In genomic region chr6:31822038-31822821, GRCh38 we compare ENCODE assay signal across 8 cellular contexts. TPM values are rescaled to one million over a fixed set of nuclear protein-coding genes. Genes with fewer than 3 reads are reported as not detected.
A peak's percentile ranks its signal among the peaks of the same experiment; 100 is the strongest.
DNase-seq lines count a peak whose midpoint lies in the region; ATAC-seq, FAIRE-seq and TF ChIP-seq lines count a peak whose summit lies in the region.

No MANE protein-coding gene starts in this region.

- DNase-seq in CD4-positive, CD25-positive, alpha-beta regulatory T cell: peak; percentile 61 to 76 (median 72)
- peak; percentile 85 for DNase-seq in NCI-H510A treated with DMSO at 0.1 percent for 48 hours (lab: John Stamatoyannopoulos, UW)
- DNase-seq in activated CD4-positive, alpha-beta memory T cell treated with anti-CD3 and anti-CD28 coated beads, Interleukin-2, amount 10 ng/mL, durations not matched to agents 7 days and 5 days: peak; percentile 65
- DNase-seq in H1 (ENCODE audit: low read depth in 1 of 2, low spot score in 2 of 2): peak in 1 of 2 experiments; percentile 74
- peak; percentile 97 for DNase-seq in medulla oblongata (ENCODE audit: extremely low spot score)
- peak; percentile 39 to 42 for DNase-seq in stimulated activated CD8-positive, alpha-beta memory T cell treated with anti-CD3 and anti-CD28 coated beads, Interleukin-2, amount 100 ng/mL, for 1 hour (ENCODE audit: low read depth in 2 of 2)

- no peaks in the 10 kb centered on the region for H3K27me3 ChIP-seq in CD4-positive, CD25-positive, alpha-beta regulatory T cell (ENCODE audit: control insufficient read depth, insufficient read depth, low read length)
- no peaks in the 10 kb centered on the region; a peak in 1 of 7 replicates for H3K27me3 ChIP-seq in H1 (replicated peaks in 1 of 4; ENCODE audit: control insufficient read depth in 3 of 4, extremely low read depth in 1 of 4, insufficient read depth in 3 of 4, low read length in 3 of 4)

- H3K79me1 ChIP-seq in H1 (ENCODE audit: low read depth, low read length): peaks cover 2% of the 10 kb centered on the region; the same call in 1 of the 2 replicates

- no peaks in the 10 kb centered on the region for H3K27me3 Mint-ChIP-seq in CD4-positive, CD25-positive, alpha-beta regulatory T cell
- no peaks in the 10 kb centered on the region for H3K27me3 Mint-ChIP-seq in activated CD4-positive, alpha-beta memory T cell treated with anti-CD3 and anti-CD28 coated beads, Interleukin-2, amount 10 ng/mL, durations not matched to agents 7 days and 5 days

- POLR2A ChIA-PET in activated CD4-positive, alpha-beta memory T cell treated with anti-CD3 and anti-CD28 coated beads, Interleukin-2, amount 10 ng/mL, durations not matched to agents 7 days and 5 days (lab: Charles Lee): interaction anchor here (0.7 to 6.4 kb wide), 12 partner anchors 8 to 1150 kb away, joined by 3 to 95 read pairs (median 4); partner anchors contain the start of genes ABHD16A, CLIC1, CSNK2B and GPANK1
- POLR2A ChIA-PET in H1 (lab: Charles Lee; ENCODE audit: partially characterized antibody): interaction anchor here (0.6 to 10.9 kb wide), 23 partner anchors 8 to 380 kb away, joined by 3 to 136 read pairs (median 5); partner anchors contain the start of genes BAG6, DDX39B, EHMT2 and GPANK1

- TF ChIP-seq CTCF in H1 (IDR thresholded peaks at IDR 0.05; ENCODE audit: control extremely low read depth in 1 of 3, insufficient read depth in 1 of 3, low read depth in 1 of 3, low read length in 3 of 3): no peak

- peak overlapping the region; percentile 94 to 98 (median 98) for H3K4me3 Mint-ChIP-seq in CD4-positive, CD25-positive, alpha-beta regulatory T cell
- peak overlapping the region; percentile 92 for H3K4me3 Mint-ChIP-seq in activated CD4-positive, alpha-beta memory T cell treated with anti-CD3 and anti-CD28 coated beads, Interleukin-2, amount 10 ng/mL, durations not matched to agents 7 days and 5 days

- peaks cover 8% of the 10 kb centered on the region for H3K36me3 Mint-ChIP-seq in CD4-positive, CD25-positive, alpha-beta regulatory T cell
- peaks cover 20% of the 10 kb centered on the region for H3K36me3 Mint-ChIP-seq in activated CD4-positive, alpha-beta memory T cell treated with anti-CD3 and anti-CD28 coated beads, Interleukin-2, amount 10 ng/mL, durations not matched to agents 7 days and 5 days (ENCODE audit: low read depth)

- H2BK5ac ChIP-seq in H1 (ENCODE audit: low read depth, low read length): peak overlapping the region; percentile 90

- H3K9me3 Mint-ChIP-seq in CD4-positive, CD25-positive, alpha-beta regulatory T cell: no peaks in the 10 kb centered on the region
- no peaks in the 10 kb centered on the region for H3K9me3 Mint-ChIP-seq in activated CD4-positive, alpha-beta memory T cell treated with anti-CD3 and anti-CD28 coated beads, Interleukin-2, amount 10 ng/mL, durations not matched to agents 7 days and 5 days

- peak; percentile 18 to 31 for ATAC-seq in CD4-positive, CD25-positive, alpha-beta regulatory T cell (ENCODE audit: low read depth in 2 of 2)
- ATAC-seq in GM21576 (IDR thresholded peaks at IDR 0.05; ENCODE audit: unreplicated experiment): peak; percentile 40
- no peak for ATAC-seq in GM19463 (IDR thresholded peaks at IDR 0.05; ENCODE audit: unreplicated experiment)

- CTCF ChIA-PET in activated CD4-positive, alpha-beta memory T cell treated with anti-CD3 and anti-CD28 coated beads, Interleukin-2, amount 10 ng/mL, durations not matched to agents 7 days and 5 days (lab: Charles Lee): interaction anchor here (0.6 to 2.6 kb wide), 5 partner anchors 15 to 92 kb away, joined by 3 to 9 read pairs (median 3); partner anchors contain the start of gene LSM2
- CTCF ChIA-PET in H1 (lab: Charles Lee; ENCODE audit: partially characterized antibody): interaction anchor here (0.6 to 3.4 kb wide), 8 partner anchors 8 to 225 kb away, joined by 3 to 13 read pairs (median 5); partner anchors contain the start of genes C6orf47, LSM2 and VARS1

- peaks cover 16 to 68% (median 39%) of the 10 kb centered on the region in 4 donors for H3K4me1 Mint-ChIP-seq in CD4-positive, CD25-positive, alpha-beta regulatory T cell
- peaks cover 67% of the 10 kb centered on the region for H3K4me1 Mint-ChIP-seq in activated CD4-positive, alpha-beta memory T cell treated with anti-CD3 and anti-CD28 coated beads, Interleukin-2, amount 10 ng/mL, durations not matched to agents 7 days and 5 days

- no peaks in the 10 kb centered on the region for H3K9me3 ChIP-seq in CD4-positive, CD25-positive, alpha-beta regulatory T cell (ENCODE audit: control insufficient read depth in 2 of 2, low read length in 2 of 2)
- H3K9me3 ChIP-seq in H1 (ENCODE audit: insufficient read depth in 2 of 2, low read depth in 1 of 2, low read length in 1 of 2): no peaks in the 10 kb centered on the region

- peak overlapping the region; percentile 65 for H3K56ac ChIP-seq in H1 (replicated peaks; ENCODE audit: insufficient read length, low read depth, low read length)

- H3K9ac ChIP-seq in H1 (replicated peaks in 1 of 4; ENCODE audit: extremely low read depth in 1 of 4, low read depth in 3 of 4, low read length in 3 of 4): peak overlapping the region in 3 of 4 experiments; percentile 69 to 83 (median 70); a peak in 6 of 7 replicates

- H3K4me1 ChIP-seq in CD4-positive, CD25-positive, alpha-beta regulatory T cell (ENCODE audit: control insufficient read depth, insufficient read depth, low read length, poor library complexity, severe bottlenecking): peaks cover 58% of the 10 kb centered on the region
- H3K4me1 ChIP-seq in H1 (replicated peaks in 1 of 4; ENCODE audit: control insufficient read depth in 3 of 4, insufficient read depth in 4 of 4, low read length in 3 of 4): peaks cover 5 to 16% (median 9%) of the 10 kb centered on the region in 4 experiments; a peak in 6 of 7 replicates

- no peak for TF ChIP-seq RAD21 in H1 (IDR thresholded peaks at IDR 0.05 in 1 of 2, conservative IDR thresholded peaks at IDR 0.05 in 1 of 2; ENCODE audit: low read depth in 2 of 2, low read length in 2 of 2)

- no peak overlapping the region for H3K23ac ChIP-seq in H1 (ENCODE audit: insufficient read length)

- H4K8ac ChIP-seq in H1 (ENCODE audit: extremely low read depth, insufficient read depth, low read length): no peak overlapping the region; the same call in 1 of the 2 replicates

- peak overlapping the region; percentile 80 for H3K4me2 ChIP-seq in H1 (ENCODE audit: insufficient read depth in 1 of 2, low read depth in 2 of 2, low read length in 2 of 2)

- H3K36me3 ChIP-seq in CD4-positive, CD25-positive, alpha-beta regulatory T cell (ENCODE audit: control insufficient read depth, insufficient read depth, low read length): no peaks in the 10 kb centered on the region
- no peaks in the 10 kb centered on the region for H3K36me3 ChIP-seq in H1 (ENCODE audit: control insufficient read depth in 2 of 4, insufficient read depth in 4 of 4, low read length in 3 of 4)

- H3K27ac Mint-ChIP-seq in CD4-positive, CD25-positive, alpha-beta regulatory T cell: peak overlapping the region; percentile 91 to 100 (median 98)
- peak overlapping the region; percentile 94 for H3K27ac Mint-ChIP-seq in activated CD4-positive, alpha-beta memory T cell treated with anti-CD3 and anti-CD28 coated beads, Interleukin-2, amount 10 ng/mL, durations not matched to agents 7 days and 5 days

- no peak overlapping the region for H2BK20ac ChIP-seq in H1 (ENCODE audit: low read length)

- FAIRE-seq in H1 (lab: Jason Lieb, UNC): no peak

- no peak for TF ChIP-seq POLR2A in H1 (IDR thresholded peaks at IDR 0.05; ENCODE audit: control extremely low read depth in 1 of 2, low read depth in 2 of 2, low read length in 2 of 2)

- H4K5ac ChIP-seq in H1 (ENCODE audit: insufficient read length, low read depth, low read length): peak overlapping the region; percentile 10

- H3K14ac ChIP-seq in H1 (ENCODE audit: insufficient read length): no peak overlapping the region

- no peaks in the 10 kb centered on the region for H4K20me1 ChIP-seq in H1 (replicated peaks in 1 of 2; ENCODE audit: control insufficient read depth in 1 of 2, insufficient read depth in 2 of 2, low read length in 2 of 2)

- no peak for TF ChIP-seq EP300 in H1 (IDR thresholded peaks at IDR 0.05; ENCODE audit: borderline replicate concordance in 1 of 2, low read depth in 2 of 2, low read length in 2 of 2)

- WGBS in H1 (ENCODE audit: extremely low coverage in 1 of 2, insufficient coverage in 1 of 2, insufficient read length in 1 of 2, insufficient replicate concordance in 2 of 2, low coverage in 1 of 2, low lambda C conversion rate in 2 of 2, missing lambda C conversion rate in 1 of 2), 2 experiments: 10% methylated on average over 15 of the region's 25 CpGs; no CpG with 5 or more reads in 1 of the 2 experiments

- 0 out of 2 replicates have a peak overlapping the region, but pooled peaks have one; percentile 9 for H2BK15ac ChIP-seq in H1 (ENCODE audit: low read length)

- H3K4me3 ChIP-seq in CD4-positive, CD25-positive, alpha-beta regulatory T cell (ENCODE audit: low read depth, low read length): peak overlapping the region; percentile 92
- H3K4me3 ChIP-seq in H1 (ENCODE audit: extremely low read depth in 1 of 4, insufficient read depth in 2 of 4, low read depth in 3 of 4, low read length in 4 of 4): peak overlapping the region; percentile 66 to 87 (median 78)

- no peak overlapping the region for H2BK120ac ChIP-seq in H1 (replicated peaks; ENCODE audit: low read depth, low read length)

- 0 out of 2 replicates have a peak overlapping the region, but pooled peaks have one; percentile 48 for H2AK5ac ChIP-seq in H1 (ENCODE audit: low read depth, low read length)

- H3K79me2 ChIP-seq in H1 (ENCODE audit: control insufficient read depth in 1 of 2, insufficient read depth in 2 of 2, low read length in 2 of 2): peaks cover 0 to 5% of the 10 kb centered on the region in 2 experiments; a peak in 1 of 4 replicates

- peak overlapping the region; percentile 76; the same call in 1 of the 2 replicates for H3K18ac ChIP-seq in H1 (ENCODE audit: extremely low read depth, low read length)

- H2AFZ ChIP-seq in H1 (ENCODE audit: low read length): no peak overlapping the region

- H3K27ac ChIP-seq in CD4-positive, CD25-positive, alpha-beta regulatory T cell (ENCODE audit: insufficient read depth, low read length, poor library complexity, severe bottlenecking): peak overlapping the region; percentile 87
- H3K27ac ChIP-seq in H1 (ENCODE audit: low read depth, low read length): peak overlapping the region; percentile 52; the same call in 1 of the 2 replicates

- H3K4ac ChIP-seq in H1 (replicated peaks; ENCODE audit: insufficient read length, low read depth, low read length): no peak overlapping the region

- H2BK12ac ChIP-seq in H1 (ENCODE audit: low read depth, low read length): 0 out of 2 replicates have a peak overlapping the region, but pooled peaks have one; percentile 68

- H4K91ac ChIP-seq in H1 (replicated peaks; ENCODE audit: insufficient read length, low read length): peak overlapping the region; percentile 36

- peaks cover 13% of the 10 kb centered on the region for H3K23me2 ChIP-seq in H1 (ENCODE audit: low read depth, low read length)

RNA-seq across cellular contexts. Expression of gene HSPA1B, which starts 5.3 kb away (rescaled TPM):
- total RNA-seq in CD4-positive, CD25-positive, alpha-beta regulatory T cell: 27.3 TPM
- polyA plus RNA-seq in CD4-positive, CD25-positive, alpha-beta regulatory T cell: 1 to 10 TPM; 2.3 to 6.8 (median 3.0) TPM
- 10 to 100 TPM; 60.6 to 62.6 TPM for total RNA-seq in activated CD4-positive, alpha-beta memory T cell treated with anti-CD3 and anti-CD28 coated beads, Interleukin-2, amount 10 ng/mL, durations not matched to agents 7 days and 5 days
- 76.6 and 89.3 TPM in 2 replicates for total RNA-seq in H1 (2021; fragmentation: NEBNext Ultra II Directional; extraction: Animal tissue kit (Norgen Biotek cat#: 25700))
- polyA plus RNA-seq in H1 (2011; rRNA removed): 36.6 and 43.8 TPM in 2 replicates
- 31.0 TPM for polyA plus RNA-seq in H1 (2011; cell fraction: cytosol; rRNA removed)
- polyA plus RNA-seq in H1 (2011; cell fraction: nucleus; rRNA removed): 42.2 TPM
- polyA plus RNA-seq in H1 (2012, experiment 1 of 2): 40.2 to 63.9 TPM (median 60.4 TPM) in 4 replicates
- 32.5 TPM for polyA plus RNA-seq in H1 (2012, experiment 2 of 2)
- polyA plus RNA-seq in H1 (2013, experiment 1 of 2): 25.6 TPM
- 26.3 TPM for polyA plus RNA-seq in H1 (2013, experiment 2 of 2)
- polyA minus RNA-seq in H1 (2011; rRNA and poly(A)+ RNA removed): 29.4 and 32.4 TPM in 2 replicates
- 39.6 TPM for polyA minus RNA-seq in H1 (2011; cell fraction: cytosol; rRNA and poly(A)+ RNA removed)
- polyA minus RNA-seq in H1 (2011; cell fraction: nucleus; rRNA and poly(A)+ RNA removed): 47.0 TPM

RNA-seq across cellular contexts. Expression of gene HSPA1A, which starts 6.9 kb away (rescaled TPM):
- total RNA-seq in CD4-positive, CD25-positive, alpha-beta regulatory T cell: 30.6 TPM
- polyA plus RNA-seq in CD4-positive, CD25-positive, alpha-beta regulatory T cell: 10 to 100 TPM; 65.7 to 93.0 (median 80.5) TPM
- total RNA-seq in activated CD4-positive, alpha-beta memory T cell treated with anti-CD3 and anti-CD28 coated beads, Interleukin-2, amount 10 ng/mL, durations not matched to agents 7 days and 5 days: 100 to 1,000 TPM; 147 to 151 TPM
- total RNA-seq in H1 (2021; fragmentation: NEBNext Ultra II Directional; extraction: Animal tissue kit (Norgen Biotek cat#: 25700)): 54.0 and 59.9 TPM in 2 replicates
- polyA plus RNA-seq in H1 (2011; rRNA removed): 40.7 and 50.2 TPM in 2 replicates
- polyA plus RNA-seq in H1 (2011; cell fraction: cytosol; rRNA removed): 41.3 TPM
- 38.2 TPM for polyA plus RNA-seq in H1 (2011; cell fraction: nucleus; rRNA removed)
- 38.3 to 62.3 TPM (median 51.4 TPM) in 4 replicates for polyA plus RNA-seq in H1 (2012, experiment 1 of 2)
- polyA plus RNA-seq in H1 (2012, experiment 2 of 2): 29.0 TPM
- polyA plus RNA-seq in H1 (2013, experiment 1 of 2): 30.4 TPM
- 32.2 TPM for polyA plus RNA-seq in H1 (2013, experiment 2 of 2)
- 16.5 and 20.9 TPM in 2 replicates for polyA minus RNA-seq in H1 (2011; rRNA and poly(A)+ RNA removed)
- polyA minus RNA-seq in H1 (2011; cell fraction: cytosol; rRNA and poly(A)+ RNA removed): 28.2 TPM
- 46.1 TPM for polyA minus RNA-seq in H1 (2011; cell fraction: nucleus; rRNA and poly(A)+ RNA removed)

RNA-seq across cellular contexts. Expression of gene HSPA1L, which starts 7.1 kb away (rescaled TPM):
- 5.5 TPM for total RNA-seq in CD4-positive, CD25-positive, alpha-beta regulatory T cell
- 1 to 10 TPM; 2.2 to 4.2 (median 3.5) TPM for polyA plus RNA-seq in CD4-positive, CD25-positive, alpha-beta regulatory T cell
- 1 to 10 TPM; 2.8 to 3.0 TPM for total RNA-seq in activated CD4-positive, alpha-beta memory T cell treated with anti-CD3 and anti-CD28 coated beads, Interleukin-2, amount 10 ng/mL, durations not matched to agents 7 days and 5 days
- total RNA-seq in H1 (2021; fragmentation: NEBNext Ultra II Directional; extraction: Animal tissue kit (Norgen Biotek cat#: 25700)): 1.6 and 1.9 TPM in 2 replicates
- polyA plus RNA-seq in H1 (2011; rRNA removed): 0.78 and 1.00 TPM in 2 replicates
- polyA plus RNA-seq in H1 (2011; cell fraction: cytosol; rRNA removed): 0.81 TPM
- polyA plus RNA-seq in H1 (2011; cell fraction: nucleus; rRNA removed): 0.88 TPM
- polyA plus RNA-seq in H1 (2012, experiment 1 of 2): 1.3 to 1.9 TPM (median 1.7 TPM) in 4 replicates
- polyA plus RNA-seq in H1 (2012, experiment 2 of 2): 0.46 TPM
- polyA plus RNA-seq in H1 (2013, experiment 1 of 2): 0.77 TPM
- 0.85 TPM for polyA plus RNA-seq in H1 (2013, experiment 2 of 2)
- 0.85 and 0.88 TPM in 2 replicates for polyA minus RNA-seq in H1 (2011; rRNA and poly(A)+ RNA removed)
- polyA minus RNA-seq in H1 (2011; cell fraction: cytosol; rRNA and poly(A)+ RNA removed): 0.88 TPM
- 0.90 TPM for polyA minus RNA-seq in H1 (2011; cell fraction: nucleus; rRNA and poly(A)+ RNA removed)

RNA-seq across cellular contexts. Expression of gene LSM2, which starts 15.5 kb away (rescaled TPM):
- 29.3 TPM for total RNA-seq in CD4-positive, CD25-positive, alpha-beta regulatory T cell
- polyA plus RNA-seq in CD4-positive, CD25-positive, alpha-beta regulatory T cell: 100 to 1,000 TPM in 1 of 4 donors, 10 to 100 TPM in 3; 80.0 to 122 (median 87.5) TPM
- 100 to 1,000 TPM; 100 to 108 TPM for total RNA-seq in activated CD4-positive, alpha-beta memory T cell treated with anti-CD3 and anti-CD28 coated beads, Interleukin-2, amount 10 ng/mL, durations not matched to agents 7 days and 5 days
- 127 and 132 TPM in 2 replicates for total RNA-seq in H1 (2021; fragmentation: NEBNext Ultra II Directional; extraction: Animal tissue kit (Norgen Biotek cat#: 25700))
- polyA plus RNA-seq in H1 (2011; rRNA removed): 168 and 173 TPM in 2 replicates
- 120 TPM for polyA plus RNA-seq in H1 (2011; cell fraction: cytosol; rRNA removed)
- polyA plus RNA-seq in H1 (2011; cell fraction: nucleus; rRNA removed): 113 TPM
- polyA plus RNA-seq in H1 (2012, experiment 1 of 2): 145 to 181 TPM (median 164 TPM) in 4 replicates
- polyA plus RNA-seq in H1 (2012, experiment 2 of 2): 295 TPM
- 152 TPM for polyA plus RNA-seq in H1 (2013, experiment 1 of 2)
- polyA plus RNA-seq in H1 (2013, experiment 2 of 2): 160 TPM
- polyA minus RNA-seq in H1 (2011; rRNA and poly(A)+ RNA removed): 71.6 and 92.1 TPM in 2 replicates
- polyA minus RNA-seq in H1 (2011; cell fraction: cytosol; rRNA and poly(A)+ RNA removed): 62.2 TPM
- polyA minus RNA-seq in H1 (2011; cell fraction: nucleus; rRNA and poly(A)+ RNA removed): 26.8 TPM

RNA-seq across cellular contexts. Expression of gene VARS1, which starts 26.7 kb away (rescaled TPM):
- 63.4 TPM for total RNA-seq in CD4-positive, CD25-positive, alpha-beta regulatory T cell
- polyA plus RNA-seq in CD4-positive, CD25-positive, alpha-beta regulatory T cell: 10 to 100 TPM; 27.1 to 45.1 (median 29.9) TPM
- total RNA-seq in activated CD4-positive, alpha-beta memory T cell treated with anti-CD3 and anti-CD28 coated beads, Interleukin-2, amount 10 ng/mL, durations not matched to agents 7 days and 5 days: 10 to 100 TPM; 84.1 to 88.4 TPM
- total RNA-seq in H1 (2021; fragmentation: NEBNext Ultra II Directional; extraction: Animal tissue kit (Norgen Biotek cat#: 25700)): 162 and 163 TPM in 2 replicates
- 53.5 and 99.3 TPM in 2 replicates for polyA plus RNA-seq in H1 (2011; rRNA removed)
- 38.7 TPM for polyA plus RNA-seq in H1 (2011; cell fraction: cytosol; rRNA removed)
- 191 TPM for polyA plus RNA-seq in H1 (2011; cell fraction: nucleus; rRNA removed)
- polyA plus RNA-seq in H1 (2012, experiment 1 of 2): 141 to 169 TPM (median 165 TPM) in 4 replicates
- polyA plus RNA-seq in H1 (2012, experiment 2 of 2): 254 TPM
- 75.9 TPM for polyA plus RNA-seq in H1 (2013, experiment 1 of 2)
- 66.0 TPM for polyA plus RNA-seq in H1 (2013, experiment 2 of 2)
- 123 and 151 TPM in 2 replicates for polyA minus RNA-seq in H1 (2011; rRNA and poly(A)+ RNA removed)
- polyA minus RNA-seq in H1 (2011; cell fraction: cytosol; rRNA and poly(A)+ RNA removed): 89.3 TPM
- 72.5 TPM for polyA minus RNA-seq in H1 (2011; cell fraction: nucleus; rRNA and poly(A)+ RNA removed)
